24 cellular contexts compared by ENCODE assay signal in the genomic region with DNA sequence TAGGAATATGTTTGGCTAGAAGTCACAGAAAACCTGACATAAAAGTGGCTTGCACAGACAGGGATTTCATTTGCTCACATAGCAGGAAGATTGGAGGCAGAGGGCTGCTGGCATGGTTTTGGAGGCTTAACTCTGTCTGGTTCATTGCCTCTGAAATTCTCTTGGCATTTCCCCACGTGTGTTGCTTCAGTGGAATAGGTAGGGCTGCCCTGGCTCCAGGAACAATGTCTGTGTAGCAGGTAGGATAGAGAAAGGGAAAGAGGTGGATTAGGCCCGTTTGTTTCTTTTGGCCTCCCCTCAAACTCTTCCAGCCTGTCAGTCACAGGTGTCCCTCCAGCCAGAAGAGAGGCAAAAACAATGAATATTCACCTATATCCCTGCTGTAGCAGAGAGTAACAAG.
"Had no signal": no experiment of that assay in that cellular context is flagged by ENCODE, and none has a peak within 500 bp of the region (broad histone marks: within the 10 kb centered on the region; RNA-seq: fewer than 3 reads in every experiment).

No MANE protein-coding gene starts in this region.

- ATAC-seq: heart left ventricle; left colon; left lung; natural killer cell; right cardiac atrium; sciatic nerve; stimulated activated naive B cell treated with anti-CD40 and anti-IgM and Interleukin-4, amounts not matched to agents 10 μg/mL and 1 μg/mL and 100 μg/mL, for 72 hours; stimulated activated naive CD8-positive, alpha-beta T cell treated with anti-CD3 and anti-CD28 coated beads, Interleukin-15, Interleukin-2, amounts not matched to agents 100 U/mL and 50 U/mL, for 24 hours had no signal

- DNase-seq: heart left ventricle; hypothalamus; immature natural killer cell; left colon; left lung; mesenchymal stem cell; naive B cell; natural killer cell; nephron progenitor cell; occipital lobe; ovary; retina; right cardiac atrium; stimulated activated CD4-positive, alpha-beta T cell treated with anti-CD3 and anti-CD28 coated beads, Interleukin-12 subunit alpha, Interleukin-12 subunit beta, amount 100 ng/mL, for 4 hours; stimulated activated CD4-positive, alpha-beta T cell treated with anti-CD3 and anti-CD28 coated beads, Interleukin-15, amount 100 ng/mL, for 24 hours; stimulated activated CD4-positive, alpha-beta T cell treated with anti-CD3 and anti-CD28 coated beads, Interleukin-2, amount 100 ng/mL, for 24 hours; stimulated activated CD4-positive, alpha-beta T cell treated with anti-CD3 and anti-CD28 coated beads, Interleukin-4, amount 100 ng/mL, for 1 hour; stimulated activated naive B cell treated with anti-CD40 and anti-IgM and Interleukin-4, amounts not matched to agents 10 μg/mL and 1 μg/mL and 100 μg/mL, for 72 hours; stimulated activated naive CD8-positive, alpha-beta T cell treated with anti-CD3 and anti-CD28 coated beads, Interleukin-15, Interleukin-2, amounts not matched to agents 100 U/mL and 50 U/mL, for 24 hours; stomach; testis; tibial artery; uterus had no signal
